ENCODE assay signal across 30 cellular contexts in the genomic region with DNA sequence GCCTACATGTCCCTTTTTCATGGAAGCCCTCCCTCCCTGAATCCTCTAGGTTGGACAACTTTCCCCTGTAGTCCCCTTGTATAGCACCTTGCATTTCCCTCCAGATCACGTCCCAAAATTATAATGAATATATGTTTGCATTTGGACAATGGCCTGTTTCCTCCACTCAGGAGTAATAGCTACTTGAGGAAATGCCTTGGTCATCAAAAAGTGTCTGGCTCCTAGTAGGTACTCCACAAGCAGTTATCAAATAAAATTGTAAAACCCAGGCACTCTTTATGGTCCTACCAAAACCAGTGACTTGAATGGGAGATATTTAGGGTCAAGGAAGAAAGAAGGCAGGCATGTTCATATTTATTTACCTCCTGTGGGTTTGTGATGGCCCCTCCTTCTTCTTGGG. TPM values are rescaled to one million over a fixed set of nuclear protein-coding genes. Genes with fewer than 3 reads are reported as not detected.
"Had no signal": no experiment of that assay in that cellular context is flagged by ENCODE, and none has a peak within 500 bp of the region (broad histone marks: within the 10 kb centered on the region; RNA-seq: fewer than 3 reads in every experiment).

No MANE protein-coding gene starts in this region.

- DNase-seq: activated CD4-positive, alpha-beta memory T cell treated with anti-CD3 and anti-CD28 coated beads for 36 hours; activated CD4-positive, alpha-beta T cell treated with anti-CD3 and anti-CD28 coated beads for 36 hours; activated CD4-positive, alpha-beta T cell treated with anti-CD3 and anti-CD28 coated beads, Interleukin-2, amount 10 ng/mL, durations not matched to agents 24 days and 14 days; activated CD4-positive, CD25-positive, alpha-beta regulatory T cell; activated CD4-positive, CD25-positive, alpha-beta regulatory T cell treated with anti-CD3 and anti-CD28 coated beads, Interleukin-2, amount 50 U/mL, for 72 hours; activated CD8-positive, alpha-beta memory T cell treated with anti-CD3 and anti-CD28 coated beads, Interleukin-2, amount 10 ng/mL, durations not matched to agents 7 days and 5 days; activated CD8-positive, alpha-beta memory T cell treated with anti-CD3 and anti-CD28 coated beads, Interleukin-2, amount 50 U/mL, for 4 hours; activated CD8-positive, alpha-beta T cell treated with anti-CD3 and anti-CD28 coated beads, Interleukin-2, amount 10 ng/mL, durations not matched to agents 7 days and 5 days; activated effector memory CD4-positive, alpha-beta T cell treated with anti-CD3 and anti-CD28 coated beads, Interleukin-2, amount 50 U/mL, for 16 hours; activated naive CD4-positive, alpha-beta T cell treated with anti-CD3 and anti-CD28 coated beads for 36 hours; activated naive CD8-positive, alpha-beta T cell treated with anti-CD3 and anti-CD28 coated beads for 36 hours; activated naive CD8-positive, alpha-beta T cell treated with anti-CD3 and anti-CD28 coated beads, Interleukin-2, amount 50 U/mL, for 24 hours; activated T-cell treated with anti-CD3 and anti-CD28 coated beads, Interleukin-2, amount 50 U/mL, for 1 hour; activated T-cell treated with anti-CD3 and anti-CD28 coated beads, Interleukin-2, amount 50 U/mL, for 48 hours; adrenal gland; amygdala; aorta; body of pancreas; caudate nucleus; cerebellar nuclear complex; colonic mucosa; effector CD8-positive, alpha-beta T cell; esophagus squamous epithelium; foreskin melanocyte; head of caudate nucleus; T-helper 2 cell had no signal

- H3K9me3 ChIP-seq: adrenal gland, body of pancreas, colonic mucosa, esophagus squamous epithelium had no signal

- ATAC-seq: activated CD4-positive, alpha-beta T cell treated with anti-CD3 and anti-CD28 coated beads for 36 hours; activated CD8-positive, alpha-beta memory T cell treated with anti-CD3 and anti-CD28 coated beads, Interleukin-2, amount 10 ng/mL, durations not matched to agents 7 days and 5 days; activated CD8-positive, alpha-beta T cell treated with anti-CD3 and anti-CD28 coated beads, Interleukin-2, amount 10 ng/mL, durations not matched to agents 7 days and 5 days; activated naive CD8-positive, alpha-beta T cell treated with anti-CD3 and anti-CD28 coated beads, Interleukin-2, amount 50 U/mL, for 24 hours; body of pancreas had no signal

- H3K4me1 ChIP-seq: adrenal gland, body of pancreas, colonic mucosa, esophagus squamous epithelium had no signal

- FAIRE-seq: endometrium, endothelial cell of umbilical vein had no signal

- H3K27ac ChIP-seq: adrenal gland, body of pancreas, colonic mucosa, epithelial cell of prostate, esophagus squamous epithelium had no signal

- H3K4me3 ChIP-seq: adrenal gland, body of pancreas, colonic mucosa, esophagus squamous epithelium had no signal

RNA-seq across cellular contexts. Expression of a gene that starts 59.6 kb away (rescaled TPM):
- polyA plus RNA-seq: endothelial cell of umbilical vein, fibroblast of lung had no signal
